21 cellular contexts compared by ENCODE assay signal in the genomic region with DNA sequence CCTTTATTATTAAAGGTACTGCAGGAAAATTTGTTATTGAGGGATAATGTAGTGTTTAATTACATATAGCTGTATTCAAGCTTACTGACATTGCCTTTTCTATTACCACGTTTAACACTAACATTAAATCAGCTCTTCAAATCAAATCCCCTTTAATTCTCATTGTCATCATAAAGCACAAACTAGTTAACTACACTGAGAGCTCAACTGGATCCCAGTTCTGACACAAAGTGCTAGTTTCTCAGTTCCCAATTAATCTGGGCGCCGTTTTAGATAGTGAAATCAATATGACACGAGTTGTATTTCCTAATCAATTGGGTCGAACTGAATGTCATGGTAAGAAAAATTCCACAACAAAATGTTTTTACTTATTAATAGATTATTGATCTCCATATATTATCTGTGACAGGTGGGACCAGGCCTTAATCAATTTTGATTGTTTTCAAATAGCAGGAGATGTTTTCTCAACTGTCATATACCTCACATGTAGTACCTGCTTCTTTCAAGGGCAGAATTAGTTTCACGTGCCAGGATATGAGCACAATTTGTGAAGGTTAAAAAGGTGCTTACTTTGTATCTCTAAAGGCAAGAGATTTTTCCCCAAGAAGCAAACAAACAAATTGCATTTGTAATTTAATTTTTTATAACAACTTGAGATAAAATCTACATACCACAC.
DNase-seq lines count a peak whose midpoint lies in the region; ATAC-seq, FAIRE-seq and TF ChIP-seq lines count a peak whose summit lies in the region.
"Had no signal": no experiment of that assay in that cellular context is flagged by ENCODE, and none has a peak within 500 bp of the region (broad histone marks: within the 10 kb centered on the region; RNA-seq: fewer than 3 reads in every experiment).

No MANE protein-coding gene starts in this region.

- no peaks in the 10 kb centered on the region for H3K9me1 ChIP-seq in K562 (ENCODE audit: control insufficient read depth, insufficient read depth, low read length)

- H3K27ac Mint-ChIP-seq in H9 (peak overlapping the region in 1 of 3 experiments; percentile 80; a peak in 2 of 7 replicates), CD14-positive monocyte (no peak overlapping the region)
- H3K27ac Mint-ChIP-seq: CD4-positive, alpha-beta T cell; CD8-positive, alpha-beta T cell had no signal

- in situ Hi-C loops in K562 (cut with MboI), result no loop called here

- no TSS peak for BruUV-seq in K562 (replicated peaks; lab: Mats Ljungman, UMichigan)

- TF ChIP-seq EP300 in K562 (IDR thresholded peaks at IDR 0.05; ENCODE audit: low read length), result no peak

- H3K27ac ChIP-seq in H9 (ENCODE audit: insufficient read length, low read depth, low read length), result peak overlapping the region; percentile 46
- H3K27ac ChIP-seq in K562 (ENCODE audit: extremely low read depth, low read depth, low read length), result no peak overlapping the region
- H3K27ac ChIP-seq: BLaER1 had no signal

- H3K56ac ChIP-seq in H9 (ENCODE audit: insufficient read length, low read depth, low read length), result no peak overlapping the region

- no peak overlapping the region for H2AK5ac ChIP-seq in H9 (ENCODE audit: insufficient read length, low read length)

- H2BK5ac ChIP-seq in H9 (ENCODE audit: insufficient read length, low read length), result no peak overlapping the region

- no peak overlapping the region for H3K18ac ChIP-seq in H9 (ENCODE audit: insufficient read length, low read depth, low read length)

- WGBS in H9 (ENCODE audit: extremely low coverage, insufficient read length, low lambda C conversion rate), result 100% methylated on average over 1 of the region's 6 CpGs
- WGBS in K562 (ENCODE audit: insufficient coverage, low coverage, missing lambda C conversion rate), result 0% methylated on average over 6 of the region's 6 CpGs

- peaks cover 12 to 17% of the 10 kb centered on the region in 2 experiments for H3K4me1 Mint-ChIP-seq in H9
- H3K4me1 Mint-ChIP-seq in CD14-positive monocyte, result no peaks in the 10 kb centered on the region

- H3T11ph ChIP-seq in H9 (ENCODE audit: low read length), result no peak overlapping the region

- no peak overlapping the region for H3K23ac ChIP-seq in H9 (ENCODE audit: insufficient read length, low read depth, low read length)

- H4K20me1 ChIP-seq in H9 (ENCODE audit: control insufficient read depth, insufficient read depth, insufficient read length) (no peaks in the 10 kb centered on the region), K562 (replicated peaks; ENCODE audit: control insufficient read depth, insufficient read depth, low read length) (no peaks in the 10 kb centered on the region)
- H4K20me1 ChIP-seq: BLaER1 had no signal

- H3K9me3 ChIP-seq in H9 (ENCODE audit: control insufficient read depth, low read depth, low read length), result no peaks in the 10 kb centered on the region
- H3K9me3 ChIP-seq in K562 (replicated peaks; ENCODE audit: control insufficient read depth, insufficient read depth, low read depth, low read length), result no peaks in the 10 kb centered on the region
- H3K9me3 ChIP-seq: BE2C, Caco-2 had no signal

- POLR2A ChIA-PET in K562 (lab: Yijun Ruan, JAX), result no interaction called here

- H3K4me2 ChIP-seq in H9 (ENCODE audit: insufficient read depth, insufficient read length, low read length) (no peak overlapping the region), K562 (ENCODE audit: insufficient read depth, low read length) (no peak overlapping the region)
- H3K4me2 ChIP-seq: BLaER1 had no signal

- H3K79me1 ChIP-seq in H9 (ENCODE audit: insufficient read depth, low read depth, low read length, poor library complexity, severe bottlenecking), result no peaks in the 10 kb centered on the region

- intact Hi-C loops in K562 (cut with micrococcal nuclease), result no loop called here
- intact Hi-C loops in CD14-positive monocyte (cut with micrococcal nuclease), result no loop called here

- H2BK12ac ChIP-seq in H9 (ENCODE audit: insufficient read length, low read depth, low read length), result no peak overlapping the region

- 0 out of 2 replicates have a peak, but pooled peaks cover 3% of the 10 kb centered on the region for H3K4me1 ChIP-seq in H9 (ENCODE audit: insufficient read depth, low read length)
- no peaks in the 10 kb centered on the region for H3K4me1 ChIP-seq in K562 (replicated peaks in 1 of 2; ENCODE audit: control insufficient read depth in 2 of 2, insufficient read depth in 2 of 2, low read length in 2 of 2)
- H3K4me1 ChIP-seq: BE2C, Caco-2 had no signal

- no peak for TF ChIP-seq POLR2A in K562 (conservative IDR thresholded peaks at IDR 0.05)

- H3K27me3 ChIP-seq in H9 (ENCODE audit: insufficient read depth, low read length), result no peaks in the 10 kb centered on the region
- H3K27me3 ChIP-seq in K562 (ENCODE audit: control insufficient read depth in 2 of 2, insufficient read depth in 2 of 2, low read length in 2 of 2), result no peaks in the 10 kb centered on the region
- H3K27me3 ChIP-seq: BE2C, BLaER1 had no signal

- H3K9me3 Mint-ChIP-seq in H9 (no peaks in the 10 kb centered on the region), CD14-positive monocyte (peaks cover 0 to 7% (median 2%) of the 10 kb centered on the region in 7 donors)

- no peak overlapping the region for H3K14ac ChIP-seq in H9 (ENCODE audit: insufficient read depth, low read length)

- H3K9ac ChIP-seq in H9 (ENCODE audit: extremely low read depth, insufficient read length, low read length), result no peak overlapping the region
- no peak overlapping the region for H3K9ac ChIP-seq in K562 (ENCODE audit: insufficient read depth in 1 of 2, low read depth in 2 of 2, low read length in 2 of 2)
- H3K9ac ChIP-seq: BLaER1 had no signal

- H3K4me3 ChIP-seq in K562, result no peak overlapping the region
- H3K4me3 ChIP-seq: BLaER1 had no signal

- H2BK120ac ChIP-seq in H9 (ENCODE audit: low read depth, low read length, poor library complexity, severe bottlenecking), result no peak overlapping the region

- H4K8ac ChIP-seq in H9 (replicated peaks; ENCODE audit: insufficient read length, low read depth, low read length), result no peak overlapping the region

- H3K36me3 Mint-ChIP-seq in H9 (ENCODE audit: insufficient read depth in 1 of 3, low read depth in 3 of 3) (peaks cover 35 to 45% (median 41%) of the 10 kb centered on the region in 3 experiments; a peak in 6 of 7 replicates), CD14-positive monocyte (no peaks in the 10 kb centered on the region)
- H3K36me3 Mint-ChIP-seq: CD8-positive, alpha-beta T cell had no signal

- H4K91ac ChIP-seq in H9 (ENCODE audit: insufficient read length, low read depth, low read length), result no peak overlapping the region

- H3K36me3 ChIP-seq in K562 (ENCODE audit: control insufficient read depth, insufficient read depth, low read length), result no peaks in the 10 kb centered on the region
- H3K36me3 ChIP-seq: BE2C had no signal

- H3K27me3 Mint-ChIP-seq in H9 (ENCODE audit: low read depth), result 0 out of 2 replicates have a peak, but pooled peaks cover 1% of the 10 kb centered on the region
- peaks cover 0 to 1% (median 0%) of the 10 kb centered on the region in 3 donors for H3K27me3 Mint-ChIP-seq in CD14-positive monocyte (ENCODE audit: low read depth in 3 of 3)
- H3K27me3 Mint-ChIP-seq: CD4-positive, alpha-beta T cell had no signal

- FAIRE-seq in K562 (lab: Jason Lieb, UNC), result peak; percentile 60
- FAIRE-seq: A204.1, D721Med, G401.6, GM12891, GM19239 had no signal

- H3K4me3 Mint-ChIP-seq in H9, result no peak overlapping the region
- no peak overlapping the region for H3K4me3 Mint-ChIP-seq in CD14-positive monocyte
- H3K4me3 Mint-ChIP-seq: CD4-positive, alpha-beta T cell; CD8-positive, alpha-beta T cell had no signal

- H2AFZ ChIP-seq in H9 (ENCODE audit: low read length), result no peak overlapping the region
- no peak overlapping the region for H2AFZ ChIP-seq in K562 (ENCODE audit: low read depth, low read length)

- no peak for TF ChIP-seq RAD21 in K562 (CRISPR knock-in tag; conservative IDR thresholded peaks at IDR 0.05 in 1 of 2, IDR thresholded peaks at IDR 0.05 in 1 of 2)

- DNase-seq in H9, result no peak
- DNase-seq in K562 (ENCODE audit: extremely low read depth in 1 of 4, low spot score in 3 of 4), result no peak
- no peak for DNase-seq in CD14-positive monocyte (ENCODE audit: low spot score)
- DNase-seq in activated naive CD4-positive, alpha-beta T cell treated with anti-CD3 and anti-CD28 coated beads, Interleukin-2, amount 50 U/mL, for 16 hours, result no peak
- DNase-seq: 8988T; ACHN; BE2C; C1 segment of cervical spinal cord; Caco-2; Calu3; CD4-positive, alpha-beta T cell; CD8-positive, alpha-beta T cell; DMS79 treated with DMSO at 0.1 percent for 48 hours; GF-D8 had no signal

- ATAC-seq in K562, result no peak
- no peak for ATAC-seq in GM19463 (IDR thresholded peaks at IDR 0.05; ENCODE audit: unreplicated experiment)
- ATAC-seq: CD8-positive, alpha-beta T cell had no signal

- H3K23me2 ChIP-seq in H9 (ENCODE audit: insufficient read length, low read depth, low read length, poor library complexity, severe bottlenecking), result no peaks in the 10 kb centered on the region

- TF ChIP-seq CTCF in H9 (conservative IDR thresholded peaks at IDR 0.05) (no peak), K562 (IDR thresholded peaks at IDR 0.05 in 2 of 3, conservative IDR thresholded peaks at IDR 0.05 in 1 of 3; ENCODE audit: insufficient read depth in 2 of 3, low read depth in 1 of 3, low read length in 3 of 3) (no peak), CD14-positive monocyte (IDR thresholded peaks at IDR 0.05) (no peak)

- no peak overlapping the region for H3K4ac ChIP-seq in H9 (ENCODE audit: low read depth, low read length)

- no peak overlapping the region for H2BK20ac ChIP-seq in H9 (ENCODE audit: low read depth, low read length, poor library complexity, severe bottlenecking)

- CTCF ChIA-PET in K562 (lab: Yijun Ruan, JAX; ENCODE audit: low intra/inter-chr PET ratio), result no interaction called here

- H3K79me2 ChIP-seq in H9 (ENCODE audit: insufficient read depth, low read length), result no peaks in the 10 kb centered on the region
- no peaks in the 10 kb centered on the region for H3K79me2 ChIP-seq in K562 (ENCODE audit: control insufficient read depth, insufficient read depth, low read length)

- H2BK15ac ChIP-seq in H9 (ENCODE audit: low read depth, low read length), result no peak overlapping the region

- H4K5ac ChIP-seq in H9 (ENCODE audit: insufficient read length, low read depth, low read length), result no peak overlapping the region

TF ChIP-seq in K562, 482 proteins besides CTCF, POLR2A, EP300 and RAD21 (continues in another document):
- no peak for TF ChIP-seq ZNF408 (CRISPR knock-in tag; IDR thresholded peaks at IDR 0.05; ENCODE audit: low read depth)
- no peak for TF ChIP-seq MED1 (CRISPR knock-in tag; IDR thresholded peaks at IDR 0.05; ENCODE audit: borderline replicate concordance)
- TF ChIP-seq, protein P1, sequence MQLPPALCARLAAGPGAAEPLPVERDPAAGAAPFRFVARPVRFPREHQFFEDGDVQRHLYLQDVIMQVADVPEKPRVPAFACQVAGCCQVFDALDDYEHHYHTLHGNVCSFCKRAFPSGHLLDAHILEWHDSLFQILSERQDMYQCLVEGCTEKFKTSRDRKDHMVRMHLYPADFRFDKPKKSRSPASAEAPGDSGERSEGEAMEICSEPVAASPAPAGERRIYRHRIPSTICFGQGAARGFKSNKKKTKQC (CRISPR knock-in tag; IDR thresholded peaks at IDR 0.05), result no peak
- TF ChIP-seq NONO (IDR thresholded peaks at IDR 0.05; ENCODE audit: low read depth in 2 of 2, low read length in 1 of 2), result no peak
- TF ChIP-seq ZFP36 (IDR thresholded peaks at IDR 0.05; ENCODE audit: low read depth, low read length, partially characterized antibody), result no peak
- TF ChIP-seq ZNF76 (CRISPR knock-in tag; IDR thresholded peaks at IDR 0.05; ENCODE audit: borderline replicate concordance), result no peak
